ENCODE assay signal across 1 cellular context in the genomic region with DNA sequence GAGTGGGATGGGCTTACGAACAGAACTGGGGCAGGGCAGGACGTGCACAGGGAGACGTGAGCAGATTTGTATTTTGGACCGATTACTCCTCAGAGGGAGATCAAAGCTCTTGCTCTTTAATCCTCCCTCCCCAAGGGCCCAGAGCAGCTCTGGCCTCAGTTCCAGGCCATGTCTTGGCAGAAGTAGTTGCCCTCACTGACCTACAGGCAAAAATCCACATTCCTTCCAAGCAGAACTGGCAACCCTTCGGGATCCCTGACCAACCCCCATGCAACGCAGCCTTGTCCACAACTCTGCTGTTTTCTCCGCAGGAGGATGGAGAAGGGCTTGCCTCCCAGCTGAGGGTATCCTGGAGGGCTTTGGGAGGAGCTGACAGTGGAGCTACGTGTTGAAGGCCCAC.
TF ChIP-seq lines count a peak whose summit lies in the region.

No MANE protein-coding gene starts in this region.

TF ChIP-seq in IMR-90, 13 proteins besides CTCF, POLR2A, EP300 and RAD21:
- TF ChIP-seq, protein P1, sequence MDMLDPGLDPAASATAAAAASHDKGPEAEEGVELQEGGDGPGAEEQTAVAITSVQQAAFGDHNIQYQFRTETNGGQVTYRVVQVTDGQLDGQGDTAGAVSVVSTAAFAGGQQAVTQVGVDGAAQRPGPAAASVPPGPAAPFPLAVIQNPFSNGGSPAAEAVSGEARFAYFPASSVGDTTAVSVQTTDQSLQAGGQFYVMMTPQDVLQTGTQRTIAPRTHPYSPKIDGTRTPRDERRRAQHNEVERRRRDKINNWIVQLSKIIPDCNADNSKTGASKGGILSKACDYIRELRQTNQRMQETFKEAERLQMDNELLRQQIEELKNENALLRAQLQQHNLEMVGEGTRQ (IDR thresholded peaks at IDR 0.05; ENCODE audit: low read depth, low read length): no peak
- TF ChIP-seq RFX5 (IDR thresholded peaks at IDR 0.05; ENCODE audit: low read depth, low read length) (no peak), NFE2L2 (IDR thresholded peaks at IDR 0.05; ENCODE audit: low read depth, low read length) (no peak), MAFK (IDR thresholded peaks at IDR 0.05; ENCODE audit: low read depth, low read length) (no peak), SMC3 (IDR thresholded peaks at IDR 0.05; ENCODE audit: low read depth, low read length) (no peak), MAZ (IDR thresholded peaks at IDR 0.05; ENCODE audit: borderline replicate concordance, low read depth, low read length) (no peak), FOS (IDR thresholded peaks at IDR 0.05; ENCODE audit: low read depth, low read length) (no peak), BHLHE40 (IDR thresholded peaks at IDR 0.05; ENCODE audit: low read depth, low read length) (no peak), CEBPB (IDR thresholded peaks at IDR 0.05; ENCODE audit: low read depth, low read length) (no peak), RCOR1 (IDR thresholded peaks at IDR 0.05; ENCODE audit: insufficient replicate concordance, low read length) (no peak)
